ENCODE assay signal across 11 cellular contexts in the genomic region with DNA sequence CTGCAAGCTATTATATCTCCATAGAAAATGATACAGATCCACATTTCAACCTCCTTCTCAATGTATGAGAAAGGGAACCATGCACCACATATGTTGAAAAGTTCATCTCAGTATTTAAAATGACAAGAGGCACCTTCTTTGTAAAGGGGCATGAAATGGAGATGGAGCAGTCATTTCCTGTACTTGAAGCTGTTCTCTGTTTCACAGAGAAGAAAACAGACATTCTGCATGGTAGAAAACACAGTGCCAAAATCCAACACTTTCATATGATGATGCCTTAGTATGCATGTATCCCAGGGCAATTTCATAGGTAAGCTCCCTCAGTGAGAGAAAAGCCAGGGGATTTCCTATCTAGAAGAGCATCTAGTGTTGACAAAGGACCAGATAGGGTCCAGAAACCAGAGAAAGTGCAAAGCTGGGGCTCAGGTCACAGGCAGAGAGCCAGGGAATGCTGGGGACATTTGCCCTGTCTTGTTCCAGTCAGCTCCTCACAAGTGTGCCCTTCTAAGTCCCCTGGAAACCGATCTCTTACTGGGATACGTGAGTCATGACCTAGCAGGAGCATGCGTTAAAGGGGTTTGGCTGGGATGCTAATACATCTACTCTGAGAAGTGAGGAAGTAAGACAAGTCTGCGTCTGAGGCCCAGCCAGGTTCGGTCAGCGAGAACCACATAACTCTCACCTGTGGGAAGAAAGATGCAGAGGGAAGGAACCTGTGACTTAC.
DNase-seq lines count a peak whose midpoint lies in the region; ATAC-seq and TF ChIP-seq lines count a peak whose summit lies in the region.
"Had no signal": no experiment of that assay in that cellular context is flagged by ENCODE, and none has a peak within 500 bp of the region (broad histone marks: within the 10 kb centered on the region; RNA-seq: fewer than 3 reads in every experiment).

No MANE protein-coding gene starts in this region.

- H3K4me1 Mint-ChIP-seq in activated CD4-positive, alpha-beta T cell treated with anti-CD3 and anti-CD28 coated beads for 36 hours = peaks cover 28% of the 10 kb centered on the region
- H3K4me1 Mint-ChIP-seq in activated T-cell treated with anti-CD3 and anti-CD28 coated beads, Interleukin-2, amount 50 U/mL, for 72 hours (ENCODE audit: low read depth) = peaks cover 18% of the 10 kb centered on the region

- H3K4me3 ChIP-seq in psoas muscle = no peak overlapping the region

- H3K27ac ChIP-seq in psoas muscle = no peak overlapping the region
- H3K27ac ChIP-seq: WERI-Rb-1 had no signal

- ATAC-seq in activated CD4-positive, alpha-beta T cell treated with anti-CD3 and anti-CD28 coated beads for 36 hours = peak; percentile 68
- ATAC-seq in HG02798 (IDR thresholded peaks at IDR 0.05; ENCODE audit: poor library complexity, unreplicated experiment) (peak; percentile 70), psoas muscle (peak; percentile 87 to 98 (median 96)), HG02840 (IDR thresholded peaks at IDR 0.05; ENCODE audit: low FRiP score, unreplicated experiment) (no peak)
- peak; percentile 29 to 68 for ATAC-seq in activated T-cell treated with anti-CD3 and anti-CD28 coated beads, Interleukin-2, amount 50 U/mL, for 72 hours (replicated peaks in 1 of 2)
- ATAC-seq: Right ventricle myocardium inferior had no signal

- DNase-seq in activated CD4-positive, alpha-beta T cell treated with anti-CD3 and anti-CD28 coated beads for 36 hours = no peak
- DNase-seq in activated CD4-positive, alpha-beta T cell treated with anti-CD3 and anti-CD28 coated beads, Interleukin-2, amount 50 U/mL, for 1 hour = no peak
- DNase-seq in activated T-cell treated with anti-CD3 and anti-CD28 coated beads, Interleukin-2, amount 50 U/mL, for 72 hours = no peak
- DNase-seq in psoas muscle = peak in 1 of 2 donors; percentile 74
- DNase-seq in SIG-M5 (lab: John Stamatoyannopoulos, UW) = no peak
- DNase-seq in GM03348 (ENCODE audit: low spot score) = no peak
- DNase-seq: WERI-Rb-1 had no signal

- H3K27me3 Mint-ChIP-seq in activated CD4-positive, alpha-beta T cell treated with anti-CD3 and anti-CD28 coated beads for 36 hours = no peaks in the 10 kb centered on the region
- H3K27me3 Mint-ChIP-seq in activated T-cell treated with anti-CD3 and anti-CD28 coated beads, Interleukin-2, amount 50 U/mL, for 72 hours (ENCODE audit: low read depth) = no peaks in the 10 kb centered on the region
- H3K27me3 Mint-ChIP-seq: memory B cell had no signal

- TF ChIP-seq CTCF in psoas muscle (IDR thresholded peaks at IDR 0.05) = no peak

- no peaks in the 10 kb centered on the region for H3K27me3 ChIP-seq in psoas muscle (ENCODE audit: insufficient read depth in 3 of 3, low read length in 2 of 3)

- intact Hi-C loops in activated CD4-positive, alpha-beta T cell treated with anti-CD3 and anti-CD28 coated beads for 36 hours (cut with DNase I, micrococcal nuclease) = no loop called here
- intact Hi-C loops in psoas muscle (cut with DNase I) = loop anchor here in 1 of 2 donors (1.0 kb wide), 1 partner anchor 47 kb away; no protein-coding TSS in a partner anchor

- no peaks in the 10 kb centered on the region for H3K9me3 ChIP-seq in psoas muscle

- H3K27ac Mint-ChIP-seq in activated CD4-positive, alpha-beta T cell treated with anti-CD3 and anti-CD28 coated beads for 36 hours = peak overlapping the region; percentile 34
- no peak overlapping the region for H3K27ac Mint-ChIP-seq in activated T-cell treated with anti-CD3 and anti-CD28 coated beads, Interleukin-2, amount 50 U/mL, for 72 hours
- H3K27ac Mint-ChIP-seq: memory B cell had no signal

- peaks cover 8% of the 10 kb centered on the region for H3K4me1 ChIP-seq in psoas muscle

- WGBS in psoas muscle, 3 donors = 28 to 55% (median 31%) methylated on average over 6 of the region's 6 CpGs

- no peak overlapping the region for H3K4me3 Mint-ChIP-seq in activated CD4-positive, alpha-beta T cell treated with anti-CD3 and anti-CD28 coated beads for 36 hours
- peak overlapping the region; percentile 40 to 50 for H3K4me3 Mint-ChIP-seq in activated T-cell treated with anti-CD3 and anti-CD28 coated beads, Interleukin-2, amount 50 U/mL, for 72 hours
- H3K4me3 Mint-ChIP-seq: memory B cell had no signal

- POLR2A ChIA-PET in activated CD4-positive, alpha-beta T cell treated with anti-CD3 and anti-CD28 coated beads for 36 hours (lab: Charles Lee) = no interaction called here

- no peaks in the 10 kb centered on the region for H3K9me3 Mint-ChIP-seq in activated CD4-positive, alpha-beta T cell treated with anti-CD3 and anti-CD28 coated beads for 36 hours (ENCODE audit: low read depth)
- no peaks in the 10 kb centered on the region for H3K9me3 Mint-ChIP-seq in activated T-cell treated with anti-CD3 and anti-CD28 coated beads, Interleukin-2, amount 50 U/mL, for 72 hours
- H3K9me3 Mint-ChIP-seq: memory B cell had no signal

- H3K36me3 Mint-ChIP-seq in activated CD4-positive, alpha-beta T cell treated with anti-CD3 and anti-CD28 coated beads for 36 hours (ENCODE audit: low read depth) = no peaks in the 10 kb centered on the region
- no peaks in the 10 kb centered on the region for H3K36me3 Mint-ChIP-seq in activated T-cell treated with anti-CD3 and anti-CD28 coated beads, Interleukin-2, amount 50 U/mL, for 72 hours (ENCODE audit: insufficient read depth in 2 of 2)
- H3K36me3 Mint-ChIP-seq: memory B cell had no signal

- no peaks in the 10 kb centered on the region for H3K36me3 ChIP-seq in psoas muscle (ENCODE audit: insufficient read depth in 1 of 2, low read depth in 1 of 2)
- H3K36me3 ChIP-seq: WERI-Rb-1 had no signal

- CTCF ChIA-PET in activated CD4-positive, alpha-beta T cell treated with anti-CD3 and anti-CD28 coated beads for 36 hours (lab: Charles Lee) = interaction anchor here (0.6 to 1.4 kb wide), 4 partner anchors 9 to 310 kb away, joined by 3 to 4 read pairs (median 3); no protein-coding TSS in a partner anchor
